In the genomic region with DNA sequence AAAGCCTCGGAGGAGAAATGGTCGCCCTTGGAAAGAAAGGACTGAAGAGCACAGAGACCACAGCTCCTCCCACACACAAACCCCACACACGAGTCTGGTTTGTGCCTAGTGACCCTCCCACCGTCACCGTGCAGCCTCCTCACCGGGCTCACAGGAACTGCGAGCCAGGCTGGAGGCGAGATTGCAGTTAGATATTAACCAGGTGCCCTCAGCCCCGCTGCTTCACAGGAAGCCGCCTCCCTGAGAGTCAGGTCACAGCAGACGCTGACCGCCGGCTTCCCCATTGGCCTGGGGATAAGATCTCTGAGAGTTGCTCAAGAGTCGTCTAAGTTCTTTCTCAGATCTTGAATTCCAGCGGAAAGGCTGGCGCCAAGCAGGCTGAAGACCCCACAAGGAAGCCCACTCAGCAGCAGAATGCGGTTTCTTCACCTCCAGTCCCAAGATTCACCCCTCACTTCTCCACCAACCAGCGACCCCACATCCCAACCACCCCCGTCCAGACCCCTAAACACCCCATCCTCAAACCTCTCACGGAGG, we compare ENCODE assay signal across 8 cellular contexts. TPM values are rescaled to one million over a fixed set of nuclear protein-coding genes. Genes with fewer than 3 reads are reported as not detected.
DNase-seq lines count a peak whose midpoint lies in the region; ATAC-seq and TF ChIP-seq lines count a peak whose summit lies in the region.

No MANE protein-coding gene starts in this region.

- H3K9me3 ChIP-seq in BLaER1 (peaks cover 11% of the 10 kb centered on the region; the same call in 1 of the 2 replicates), right atrium auricular region (no peaks in the 10 kb centered on the region)

- TF ChIP-seq POLR2A in GM18951 (IDR thresholded peaks at IDR 0.05; ENCODE audit: extremely low read depth, insufficient read depth, insufficient read length), result peak; percentile 58

- H3K27me3 ChIP-seq in BLaER1 (no peaks in the 10 kb centered on the region), right atrium auricular region (no peaks in the 10 kb centered on the region)

- intact Hi-C loops in posterior vena cava (cut with DNase I), result loop anchor here (10.0 kb wide), 2 partner anchors 71 to 119 kb away; a partner anchor contains a TSS

- TF ChIP-seq CTCF in right atrium auricular region (IDR thresholded peaks at IDR 0.05), result no peak

- peak overlapping the region; percentile 86 for H3K27ac ChIP-seq in BLaER1
- peak overlapping the region; percentile 93 to 98 for H3K27ac ChIP-seq in right atrium auricular region

- H3K4me2 ChIP-seq in BLaER1, result peak overlapping the region; percentile 96

- H3K9ac ChIP-seq in BLaER1, result peak overlapping the region; percentile 90

- H3K4me3 ChIP-seq in BLaER1 (peak overlapping the region; percentile 98), right atrium auricular region (peak overlapping the region; percentile 97 to 99)

- H3K36me3 ChIP-seq in BLaER1, result peaks cover 30% of the 10 kb centered on the region
- H3K36me3 ChIP-seq in right atrium auricular region, result no peaks in the 10 kb centered on the region

- H4K20me1 ChIP-seq in BLaER1, result peaks cover 12% of the 10 kb centered on the region; the same call in 1 of the 2 replicates

- peaks cover 9% of the 10 kb centered on the region for H3K4me1 ChIP-seq in BLaER1
- H3K4me1 ChIP-seq in right atrium auricular region, result peaks cover 0 to 38% of the 10 kb centered on the region in 2 donors

- peak; percentile 64 for DNase-seq in SKM-1 treated with dmso at 0.1 percent for 144 hours (lab: John Stamatoyannopoulos, UW; ENCODE audit: unreplicated experiment)
- peak; percentile 37 for DNase-seq in amniotic stem cell (lab: John Stamatoyannopoulos, UW)
- DNase-seq in right atrium auricular region (ENCODE audit: low spot score), result peak; percentile 83
- DNase-seq in posterior vena cava (ENCODE audit: low spot score), result peak; percentile 92
- DNase-seq in NCI-H1436 treated with DMSO at 0.1 percent for 48 hours (lab: John Stamatoyannopoulos, UW), result no peak

- ATAC-seq in HG03521 (IDR thresholded peaks at IDR 0.05; ENCODE audit: unreplicated experiment), result peak; percentile 39

- in situ Hi-C loops in GM18951 (cut with MboI; ENCODE audit: low sequenced_read_pairs, unreplicated experiment), result no loop called here

RNA-seq across cellular contexts. Expression of a gene that starts 0.8 kb away (rescaled TPM):
- total RNA-seq in right atrium auricular region (1 to 10 TPM; 4.6 to 8.6 TPM), posterior vena cava (10 to 100 TPM; 12.0 to 14.5 TPM)

RNA-seq across cellular contexts. Expression of a gene that starts 39.6 kb away (rescaled TPM):
- 1 to 10 TPM; 4.7 to 7.6 TPM for total RNA-seq in right atrium auricular region
- 1 to 10 TPM; 2.9 to 3.1 TPM for total RNA-seq in posterior vena cava
